In genomic region chr6:132084811-132085509, GRCh38 we compare ENCODE assay signal across 9 cellular contexts.
DNase-seq lines count a peak whose midpoint lies in the region; ATAC-seq and TF ChIP-seq lines count a peak whose summit lies in the region.
"Had no signal": no experiment of that assay in that cellular context is flagged by ENCODE, and none has a peak within 500 bp of the region (broad histone marks: within the 10 kb centered on the region; RNA-seq: fewer than 3 reads in every experiment).

No MANE protein-coding gene starts in this region.

- no peaks in the 10 kb centered on the region for H3K9me2 ChIP-seq in GM23338 (ENCODE audit: insufficient read depth)

- CTCF ChIA-PET in BJ (lab: Yijun Ruan, JAX) = interaction anchor here (1.0 to 1.5 kb wide), 5 partner anchors 16 to 138 kb away, joined by 3 to 4 read pairs (median 3); partner anchors contain the start of gene CCN2

- H3K27me3 ChIP-seq in BJ (ENCODE audit: control insufficient read depth, insufficient read depth, low read length) = no peaks in the 10 kb centered on the region
- no peaks in the 10 kb centered on the region for H3K27me3 ChIP-seq in GM23338 (ENCODE audit: insufficient read depth)
- no peaks in the 10 kb centered on the region for H3K27me3 ChIP-seq in SJSA1 (replicated peaks)

- POLR2A ChIA-PET in BJ (lab: Charles Lee) = interaction anchor here (0.6 to 1.4 kb wide), 9 partner anchors 17 to 1194 kb away, joined by 3 to 8 read pairs (median 4); partner anchors contain the start of gene CCN2

- H3K27ac Mint-ChIP-seq in GM23338 = peak overlapping the region; percentile 68
- H3K27ac Mint-ChIP-seq: dendritic cell treated with granulocyte-macrophage colony-stimulating factor and Interleukin-4, amounts not matched to agents 40 ng/mL and 50 ng/mL, for 4 days had no signal

- no peaks in the 10 kb centered on the region for H3K79me2 ChIP-seq in GM23338 (replicated peaks; ENCODE audit: insufficient read depth)

- peaks cover 29% of the 10 kb centered on the region for H3K4me1 Mint-ChIP-seq in GM23338

- H3K27me3 Mint-ChIP-seq in GM23338 (ENCODE audit: insufficient read depth, low read depth, poor library complexity) = peaks cover 3% of the 10 kb centered on the region
- H3K27me3 Mint-ChIP-seq: dendritic cell treated with granulocyte-macrophage colony-stimulating factor and Interleukin-4, amounts not matched to agents 40 ng/mL and 50 ng/mL, for 4 days had no signal

- no peak overlapping the region for H3K27ac ChIP-seq in GM23338 (ENCODE audit: low read depth)
- H3K27ac ChIP-seq in SJSA1 = peak overlapping the region; percentile 99

- no peak for TF ChIP-seq CTCF in BJ (IDR thresholded peaks at IDR 0.05; ENCODE audit: insufficient read depth, low read depth, low read length)
- no peak for TF ChIP-seq CTCF in GM23338 (conservative IDR thresholded peaks at IDR 0.05; ENCODE audit: low read depth in 2 of 2)

- no peak overlapping the region for H3K4me3 Mint-ChIP-seq in GM23338
- H3K4me3 Mint-ChIP-seq: dendritic cell treated with granulocyte-macrophage colony-stimulating factor and Interleukin-4, amounts not matched to agents 40 ng/mL and 50 ng/mL, for 4 days had no signal

- H3K36me3 ChIP-seq in BJ (ENCODE audit: control insufficient read depth, insufficient read depth, low read length) (no peaks in the 10 kb centered on the region), GM23338 (ENCODE audit: insufficient read depth) (no peaks in the 10 kb centered on the region), SJSA1 (no peaks in the 10 kb centered on the region)

- H2AFZ ChIP-seq in GM23338 = peak overlapping the region; percentile 6

- H3K4me1 ChIP-seq in GM23338 (ENCODE audit: insufficient read depth) (peaks cover 23% of the 10 kb centered on the region), SJSA1 (replicated peaks) (peaks cover 59% of the 10 kb centered on the region)

- no peak overlapping the region for H3K4me3 ChIP-seq in BJ (ENCODE audit: low read depth, low read length)
- H3K4me3 ChIP-seq in GM23338 = no peak overlapping the region
- peak overlapping the region; percentile 16 for H3K4me3 ChIP-seq in SJSA1

- 0 out of 3 replicates have a peak, but pooled peaks cover 3% of the 10 kb centered on the region for H3K36me3 Mint-ChIP-seq in GM23338 (ENCODE audit: low read depth)

- ATAC-seq in GM23338 = no peak

- H3K9me3 ChIP-seq in SJSA1 (replicated peaks) = no peaks in the 10 kb centered on the region

- H3F3A ChIP-seq in GM23338 (replicated peaks; ENCODE audit: low read depth) = no peaks in the 10 kb centered on the region

- H4K20me1 ChIP-seq in GM23338 (replicated peaks; ENCODE audit: insufficient read depth) = no peaks in the 10 kb centered on the region

- H3K4me2 ChIP-seq in GM23338 = no peak overlapping the region

- DNase-seq in BJ (ENCODE audit: low read depth) (peak; percentile 100), GM23338 (ENCODE audit: low spot score) (no peak), SJSA1 (ENCODE audit: low read depth in 1 of 2, low spot score in 2 of 2) (peak; percentile 71 to 99), iris pigment epithelial cell (ENCODE audit: low read depth) (peak; percentile 98), ureter (ENCODE audit: low spot score) (no peak), NCI-H1417 (lab: John Stamatoyannopoulos, UW) (no peak)
- no peak for DNase-seq in stimulated activated naive CD4-positive, alpha-beta T cell (lab: John Stamatoyannopoulos, UW)
- DNase-seq in activated CD4-positive, alpha-beta T cell treated with anti-CD3 and anti-CD28 coated beads, Interleukin-2, amount 50 U/mL, for 48 hours = no peak

- peaks cover 2% of the 10 kb centered on the region; the same call in 1 of the 3 replicates for H3K9me3 Mint-ChIP-seq in GM23338

TF ChIP-seq in GM23338, 12 proteins besides CTCF, POLR2A, EP300 and RAD21 (continues in another document):
- no peak for TF ChIP-seq ZNF331 (CRISPR knock-in tag; IDR thresholded peaks at IDR 0.05; ENCODE audit: low read depth)
- no peak for TF ChIP-seq POLR2AphosphoS5 (IDR thresholded peaks at IDR 0.05; ENCODE audit: low read depth)
- TF ChIP-seq ZNF462 (CRISPR knock-in tag; IDR thresholded peaks at IDR 0.05) = no peak
- TF ChIP-seq EZH2 (IDR thresholded peaks at IDR 0.05; ENCODE audit: low read depth, unreplicated experiment) = no peak
- TF ChIP-seq STAT1 (IDR thresholded peaks at IDR 0.05; ENCODE audit: unreplicated experiment) = no peak
- TF ChIP-seq REST (IDR thresholded peaks at IDR 0.05; ENCODE audit: unreplicated experiment) = no peak
- TF ChIP-seq CREB1 (CRISPR knock-in tag; IDR thresholded peaks at IDR 0.05; ENCODE audit: low read depth) = no peak
- no peak for TF ChIP-seq EZH2phosphoT487 (IDR thresholded peaks at IDR 0.05; ENCODE audit: unreplicated experiment)

Comparison
In these comparisons a context has a peak if more than half of its experiments do, and no peak if none do; other contexts are left out.
1. DNase-seq: peak in BJ (single experiment), SJSA1 (2 of 2) and iris pigment epithelial cell (single experiment); none in GM23338 (single experiment), stimulated activated naive CD4-positive, alpha-beta T cell (0 of 6), ureter (single experiment), activated CD4-positive, alpha-beta T cell treated with anti-CD3 and anti-CD28 coated beads, Interleukin-2, amount 50 U/mL, for 48 hours (0 of 2) and NCI-H1417 (0 of 3).